ENCODE assay signal across 8 cellular contexts in the genomic region with DNA sequence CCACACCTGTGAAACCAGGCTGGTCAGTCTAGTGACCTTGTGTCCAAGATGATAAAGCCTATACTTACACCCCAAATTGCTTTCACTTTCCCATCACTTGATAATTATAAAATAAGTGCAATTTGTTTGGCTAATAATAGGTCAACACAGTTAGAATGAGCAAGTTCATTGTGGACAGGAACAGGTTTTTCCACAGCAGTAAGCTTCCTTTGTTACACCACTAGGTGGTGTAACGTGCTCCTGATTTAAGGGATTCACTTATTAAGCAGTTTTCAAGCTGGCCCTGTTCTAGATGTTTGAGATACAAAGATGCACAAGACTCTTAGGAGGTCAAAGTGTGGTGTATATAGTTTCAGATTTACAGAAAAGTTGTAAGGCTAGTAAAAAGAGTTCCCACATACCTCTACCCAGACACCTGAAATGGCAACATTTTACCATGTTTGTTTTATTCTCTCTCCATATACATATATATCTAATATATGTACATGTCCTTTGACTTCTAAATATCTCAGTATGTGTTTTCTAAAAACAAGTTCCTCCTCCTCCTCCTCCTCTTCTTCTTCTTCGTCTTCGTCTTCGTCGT. TPM values are rescaled to one million over a fixed set of nuclear protein-coding genes. Genes with fewer than 3 reads are reported as not detected.
DNase-seq lines count a peak whose midpoint lies in the region; ATAC-seq and TF ChIP-seq lines count a peak whose summit lies in the region.

No MANE protein-coding gene starts in this region.

- H4K20me1 ChIP-seq in fibroblast of lung (ENCODE audit: control insufficient read depth, extremely low read depth, insufficient read depth, low read length), result no peaks in the 10 kb centered on the region

- peaks cover 5% of the 10 kb centered on the region for H3K9me3 ChIP-seq in RWPE2 (ENCODE audit: severe bottlenecking)
- no peaks in the 10 kb centered on the region for H3K9me3 ChIP-seq in fibroblast of lung (ENCODE audit: control insufficient read depth, insufficient read depth, low read depth, low read length)
- no peaks in the 10 kb centered on the region for H3K9me3 ChIP-seq in thoracic aorta

- no peaks in the 10 kb centered on the region for H3K27me3 ChIP-seq in BJ (ENCODE audit: control insufficient read depth, insufficient read depth, low read length)
- no peaks in the 10 kb centered on the region for H3K27me3 ChIP-seq in RWPE2 (ENCODE audit: insufficient read depth, poor library complexity, severe bottlenecking)
- H3K27me3 ChIP-seq in fibroblast of lung (ENCODE audit: control insufficient read depth, insufficient read depth, low read length), result no peaks in the 10 kb centered on the region
- no peaks in the 10 kb centered on the region for H3K27me3 ChIP-seq in thoracic aorta (replicated peaks; ENCODE audit: insufficient read depth)

- CTCF ChIA-PET in BJ (lab: Yijun Ruan, JAX), result interaction anchor here (0.6 to 3.8 kb wide), 14 partner anchors 10 to 1071 kb away, joined by 3 to 25 read pairs (median 3); partner anchors contain the start of gene GFM1

- ATAC-seq in GM18868 (IDR thresholded peaks at IDR 0.05; ENCODE audit: unreplicated experiment) (peak; percentile 71), HG03558 (IDR thresholded peaks at IDR 0.05; ENCODE audit: extremely low read depth, unreplicated experiment) (peak; percentile 55), RWPE2 (ENCODE audit: low read depth) (no peak), thoracic aorta (ENCODE audit: insufficient number of reproducible peaks, low FRiP score, low read depth) (no peak), GM21786 (IDR thresholded peaks at IDR 0.05; ENCODE audit: unreplicated experiment) (no peak), GM19452 (IDR thresholded peaks at IDR 0.05; ENCODE audit: unreplicated experiment) (no peak)

- no peak overlapping the region for H3K9ac ChIP-seq in fibroblast of lung (ENCODE audit: insufficient read depth, low read length)

- DNase-seq in BJ (ENCODE audit: low read depth), result no peak
- no peak for DNase-seq in RWPE2 (ENCODE audit: low spot score)
- peak; percentile 52 to 61 for DNase-seq in fibroblast of lung (ENCODE audit: low read depth in 2 of 2)
- no peak for DNase-seq in thoracic aorta (ENCODE audit: low spot score)

- H3K4me1 ChIP-seq in RWPE2 (ENCODE audit: insufficient read depth, poor library complexity, severe bottlenecking) (peaks cover 19% of the 10 kb centered on the region), fibroblast of lung (ENCODE audit: control insufficient read depth, extremely low read depth, insufficient read depth, low read length) (no peaks in the 10 kb centered on the region), thoracic aorta (ENCODE audit: control insufficient read depth in 1 of 2, low read depth in 2 of 2) (peaks cover 0 to 5% of the 10 kb centered on the region in 2 donors)

- H2AFZ ChIP-seq in fibroblast of lung (ENCODE audit: low read length), result no peak overlapping the region

- H3K4me3 ChIP-seq in BJ (ENCODE audit: low read depth, low read length) (no peak overlapping the region), RWPE2 (ENCODE audit: severe bottlenecking) (no peak overlapping the region), fibroblast of lung (replicated peaks in 1 of 4; ENCODE audit: control extremely low read depth in 1 of 4, insufficient read depth in 1 of 4, low read depth in 3 of 4, low read length in 4 of 4) (no peak overlapping the region), thoracic aorta (no peak overlapping the region)

- no peak overlapping the region for H3K4me2 ChIP-seq in fibroblast of lung (ENCODE audit: extremely low read depth, insufficient read depth, low read length)

- H3K79me2 ChIP-seq in fibroblast of lung (ENCODE audit: control insufficient read depth, insufficient read depth, low read length), result no peaks in the 10 kb centered on the region

- H3K27ac ChIP-seq in RWPE2 (ENCODE audit: poor library complexity, severe bottlenecking) (no peak overlapping the region), fibroblast of lung (ENCODE audit: insufficient read depth, low read length) (no peak overlapping the region), thoracic aorta (no peak overlapping the region)

- POLR2A ChIA-PET in BJ (lab: Charles Lee), result interaction anchor here (0.9 kb wide), 1 partner anchor 143 kb away, joined by 6 read pairs; no protein-coding TSS in a partner anchor

- TF ChIP-seq CTCF in BJ (IDR thresholded peaks at IDR 0.05; ENCODE audit: insufficient read depth, low read depth, low read length), result peak; percentile 73
- TF ChIP-seq CTCF in RWPE2 (IDR thresholded peaks at IDR 0.05; ENCODE audit: poor library complexity, severe bottlenecking), result peak; percentile 46
- TF ChIP-seq CTCF in fibroblast of lung (conservative IDR thresholded peaks at IDR 0.05 in 1 of 2, IDR thresholded peaks at IDR 0.05 in 1 of 2; ENCODE audit: low read depth in 1 of 2, low read length in 2 of 2), result peak; percentile 42 to 57
- TF ChIP-seq CTCF in thoracic aorta (IDR thresholded peaks at IDR 0.05), result peak; percentile 42

- no peaks in the 10 kb centered on the region for H3K36me3 ChIP-seq in BJ (ENCODE audit: control insufficient read depth, insufficient read depth, low read length)
- no peaks in the 10 kb centered on the region for H3K36me3 ChIP-seq in RWPE2 (ENCODE audit: low read depth)
- no peaks in the 10 kb centered on the region for H3K36me3 ChIP-seq in fibroblast of lung (ENCODE audit: control insufficient read depth, insufficient read depth, low read length)
- no peaks in the 10 kb centered on the region for H3K36me3 ChIP-seq in thoracic aorta

RNA-seq across cellular contexts. Expression of gene MFSD1, which starts 6.8 kb away (rescaled TPM):
- 69.8 and 94.7 TPM in 2 replicates for polyA plus RNA-seq in BJ (2011; rRNA removed)
- 29.4 and 42.1 TPM in 2 replicates for polyA minus RNA-seq in BJ (2011; rRNA and poly(A)+ RNA removed)
- 117 and 159 TPM in 2 replicates for total RNA-seq in fibroblast of lung
- 103 and 127 TPM in 2 replicates for polyA plus RNA-seq in fibroblast of lung
- polyA plus RNA-seq in fibroblast of lung (2012), result 55.0 and 85.8 TPM in 2 replicates
- 47.7 and 99.9 TPM in 2 replicates for polyA minus RNA-seq in fibroblast of lung (ENCODE audit: low replicate concordance)
- 100 to 1,000 TPM; 114 to 128 TPM for total RNA-seq in thoracic aorta

Comparison
In these comparisons a context has a peak if more than half of its experiments do, and no peak if none do; other contexts are left out.
1. DNase-seq: peak in fibroblast of lung (2 of 2); none in BJ (single experiment), RWPE2 (single experiment) and thoracic aorta (single experiment).
2. ATAC-seq: peak in GM18868 (single experiment) and HG03558 (single experiment); none in RWPE2 (single experiment), thoracic aorta (single experiment), GM21786 (single experiment) and GM19452 (single experiment).
3. Peak in every context shown above with its lines, with median percentiles within 50 percentile points of each other: CTCF ChIP-seq.